Comparison of ENCODE assay signal across 22 cellular contexts in genomic region chr9:102445181-102445747, GRCh38.
A peak's percentile ranks its signal among the peaks of the same experiment; 100 is the strongest.
DNase-seq lines count a peak whose midpoint lies in the region; ATAC-seq lines count a peak whose summit lies in the region.
"Had no signal": no experiment of that assay in that cellular context is flagged by ENCODE, and none has a peak within 500 bp of the region (broad histone marks: within the 10 kb centered on the region; RNA-seq: fewer than 3 reads in every experiment).

No MANE protein-coding gene starts in this region.

- ATAC-seq in GM18502 (IDR thresholded peaks at IDR 0.05; ENCODE audit: poor library complexity, unreplicated experiment) = peak; percentile 48
- peak; percentile 51 for ATAC-seq in GM21390 (IDR thresholded peaks at IDR 0.05; ENCODE audit: unreplicated experiment)
- peak; percentile 75 for ATAC-seq in HG02885 (IDR thresholded peaks at IDR 0.05; ENCODE audit: poor library complexity, unreplicated experiment)
- peak; percentile 75 for ATAC-seq in HG03439 (IDR thresholded peaks at IDR 0.05; ENCODE audit: unreplicated experiment)
- ATAC-seq in HG03442 (IDR thresholded peaks at IDR 0.05; ENCODE audit: unreplicated experiment) = no peak
- ATAC-seq: CD8-positive, alpha-beta T cell; Right ventricle myocardium inferior had no signal

- DNase-seq in NCI-H146 (lab: John Stamatoyannopoulos, UW) (no peak), NCI-H1105 (lab: John Stamatoyannopoulos, UW) (no peak), NCI-H187 treated with DMSO at 0.1 percent for 48 hours (lab: John Stamatoyannopoulos, UW) (no peak)
- DNase-seq: 8988T; AML-193; C1 segment of cervical spinal cord; CD8-positive, alpha-beta T cell; DND-41; H9; HFFc6; NCI-H1417 treated with DMSO at 0.1 percent for 48 hours; NCI-H1930; NCI-H2227 treated with DMSO at 0.1 percent for 48 hours; NCI-H510A; NCI-H82; T-helper 9 cell had no signal
